Comparison of ENCODE assay signal across 15 cellular contexts in genomic region chr6:79468116-79468515, GRCh38.
DNase-seq lines count a peak whose midpoint lies in the region; ATAC-seq and TF ChIP-seq lines count a peak whose summit lies in the region.
"Had no signal": no experiment of that assay in that cellular context is flagged by ENCODE, and none has a peak within 500 bp of the region (broad histone marks: within the 10 kb centered on the region; RNA-seq: fewer than 3 reads in every experiment).

No MANE protein-coding gene starts in this region.

- H3K9me3 ChIP-seq in OCI-LY3 (ENCODE audit: insufficient read depth, low read length) = no peaks in the 10 kb centered on the region
- H3K9me3 ChIP-seq: heart right ventricle, stomach, uterus had no signal

- H3K9ac ChIP-seq in OCI-LY3 (ENCODE audit: low read length) = no peak overlapping the region

- H3K4me2 ChIP-seq in OCI-LY3 (ENCODE audit: low read length) = no peak overlapping the region

- intact Hi-C loops in sciatic nerve (cut with DNase I) = no loop called here

- no peak for TF ChIP-seq CTCF in OCI-LY3 (IDR thresholded peaks at IDR 0.05; ENCODE audit: low read depth, low read length)

- peak; percentile 55 for DNase-seq in EL
- peak; percentile 18 for DNase-seq in fibroblast of gingiva (ENCODE audit: low read depth)
- DNase-seq in myocyte (ENCODE audit: low read depth) = peak; percentile 72
- no peak for DNase-seq in sciatic nerve (ENCODE audit: low spot score)
- DNase-seq in D341Med (ENCODE audit: low spot score) = no peak
- no peak for DNase-seq in inferior parietal cortex (ENCODE audit: extremely low spot score)
- DNase-seq: activated T-cell treated with anti-CD3 and anti-CD28 coated beads, Interleukin-2, amount 50 U/mL, for 48 hours; heart right ventricle; NCI-H1694 treated with DMSO at 0.1 percent for 48 hours; NCI-H446; stomach; uterus had no signal

- no peak overlapping the region for H3K4me3 ChIP-seq in OCI-LY3 (ENCODE audit: low read length)
- H3K4me3 ChIP-seq: heart right ventricle, stomach, uterus had no signal

- H3K27ac ChIP-seq in OCI-LY3 (ENCODE audit: low read length) = no peak overlapping the region
- H3K27ac ChIP-seq: heart right ventricle, stomach, uterus had no signal

- ATAC-seq in sciatic nerve (no peak), HG03469 (IDR thresholded peaks at IDR 0.05; ENCODE audit: unreplicated experiment) (no peak)
- ATAC-seq: heart right ventricle, left lobe of liver had no signal

- no peaks in the 10 kb centered on the region for H4K20me1 ChIP-seq in OCI-LY3 (ENCODE audit: insufficient read depth, low read length)

- no peaks in the 10 kb centered on the region for H3K36me3 ChIP-seq in OCI-LY3 (replicated peaks; ENCODE audit: low read depth, low read length)
- H3K36me3 ChIP-seq: heart right ventricle, stomach, uterus had no signal

- no peaks in the 10 kb centered on the region for H3K27me3 ChIP-seq in OCI-LY3 (ENCODE audit: low read depth, low read length)
- H3K27me3 ChIP-seq: heart right ventricle, stomach, uterus had no signal

- H3K4me1 ChIP-seq in OCI-LY3 (ENCODE audit: low read length) = peaks cover 3% of the 10 kb centered on the region; the same call in 1 of the 2 replicates
- H3K4me1 ChIP-seq: heart right ventricle, uterus had no signal

- H2AFZ ChIP-seq in OCI-LY3 (ENCODE audit: low read depth, low read length) = peak overlapping the region; percentile 24; the same call in 1 of the 2 replicates

- H3K79me2 ChIP-seq in OCI-LY3 (ENCODE audit: low read length) = no peaks in the 10 kb centered on the region

Comparison
In these comparisons a context has a peak if more than half of its experiments do, and no peak if none do; other contexts are left out.
1. DNase-seq: peak in EL (single experiment), fibroblast of gingiva (single experiment) and myocyte (single experiment); none in sciatic nerve (single experiment), D341Med (single experiment) and inferior parietal cortex (single experiment).